In the genomic region with DNA sequence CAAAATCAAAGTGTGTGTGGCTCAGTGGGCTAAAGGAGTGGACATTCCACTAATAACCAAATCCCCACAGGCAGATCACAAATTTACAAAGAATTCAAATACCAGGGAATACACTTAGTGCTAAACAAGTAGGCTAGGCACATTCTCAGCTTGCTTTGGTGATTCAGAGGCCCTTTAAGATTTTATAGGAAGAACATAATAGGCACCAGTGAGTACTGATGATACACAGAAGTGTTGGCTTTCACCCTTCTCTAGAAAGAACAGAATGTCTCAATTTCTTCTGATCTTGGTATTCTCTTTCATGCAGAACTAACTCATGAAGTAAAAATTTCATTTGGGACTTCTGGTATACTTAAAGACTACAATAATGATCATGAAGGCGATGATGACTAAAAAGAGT, we compare ENCODE assay signal across 25 cellular contexts.
"Had no signal": no experiment of that assay in that cellular context is flagged by ENCODE, and none has a peak within 500 bp of the region (broad histone marks: within the 10 kb centered on the region; RNA-seq: fewer than 3 reads in every experiment).

No MANE protein-coding gene starts in this region.

- H3K27me3 ChIP-seq: body of pancreas, cardiac muscle cell, colonic mucosa, esophagus squamous epithelium, right atrium auricular region, spleen, testis, transverse colon had no signal

- ATAC-seq: activated CD8-positive, alpha-beta T cell treated with anti-CD3 and anti-CD28 coated beads for 36 hours; body of pancreas; left lobe of liver; lower lobe of right lung; natural killer cell treated with Interleukin-12 subunit alpha and Interleukin-12 subunit beta and Interleukin-15 and Interleukin-18, amount 100 ng/mL, for 72 hours had no signal

- H3K9me3 ChIP-seq: adrenal gland, body of pancreas, colonic mucosa, esophagus squamous epithelium, lower lobe of right lung, right atrium auricular region, spleen, testis, transverse colon had no signal

- DNase-seq: activated B cell treated with CpG ODN at 0.5 μM for 24 hours; activated CD4-positive, alpha-beta T cell treated with anti-CD3 and anti-CD28 coated beads, Interleukin-2, amount 50 U/mL, for 1 hour; activated CD8-positive, alpha-beta T cell treated with anti-CD3 and anti-CD28 coated beads for 36 hours; activated naive CD4-positive, alpha-beta T cell; activated T-cell treated with anti-CD3 and anti-CD28 coated beads, Interleukin-2, amount 50 U/mL, for 48 hours; adrenal gland; aorta; body of pancreas; cerebellar nuclear complex; colonic mucosa; effector CD8-positive, alpha-beta T cell; esophagus squamous epithelium; head of caudate nucleus; hypothalamus; lower lobe of right lung; spleen; stimulated activated naive CD4-positive, alpha-beta T cell treated with Interleukin-2 at 50 U/mL for 16 hours; T-helper 2 cell; testis; transverse colon had no signal

- H3K4me1 ChIP-seq: adrenal gland, body of pancreas, colonic mucosa, esophagus squamous epithelium, lower lobe of right lung, right atrium auricular region, spleen, testis, transverse colon had no signal

- H3K36me3 ChIP-seq: adrenal gland, cardiac muscle cell, colonic mucosa, esophagus squamous epithelium, lower lobe of right lung, right atrium auricular region, spleen, transverse colon had no signal

- H3K4me3 ChIP-seq: adrenal gland, body of pancreas, cardiac muscle cell, colonic mucosa, esophagus squamous epithelium, lower lobe of right lung, right atrium auricular region, spleen, testis, transverse colon had no signal

- H3K27ac ChIP-seq: adrenal gland, body of pancreas, cardiac muscle cell, colonic mucosa, epithelial cell of prostate, esophagus squamous epithelium, lower lobe of right lung, right atrium auricular region, spleen, testis had no signal
